Comparison of ENCODE assay signal across 8 cellular contexts in genomic region chr15:47196057-47196456, GRCh38.
DNase-seq lines count a peak whose midpoint lies in the region; ATAC-seq and TF ChIP-seq lines count a peak whose summit lies in the region.

No MANE protein-coding gene starts in this region.

- H3K27ac Mint-ChIP-seq in mesothelial cell of epicardium: no peak overlapping the region
- no peak overlapping the region for H3K27ac Mint-ChIP-seq in stimulated activated naive CD8-positive, alpha-beta T cell treated with anti-CD3 and anti-CD28 coated beads, Interleukin-15, amount 100 ng/mL, for 72 hours

- peak; percentile 87 for TF ChIP-seq CTCF in C4-2B (conservative IDR thresholded peaks at IDR 0.05)
- TF ChIP-seq CTCF in epithelial cell of esophagus (IDR thresholded peaks at IDR 0.05; ENCODE audit: insufficient read depth, low read depth, low read length, missing control alignments): peak; percentile 92
- peak; percentile 83 for TF ChIP-seq CTCF in mesothelial cell of epicardium (IDR thresholded peaks at IDR 0.05; ENCODE audit: unreplicated experiment)

- H3K4me3 ChIP-seq in epithelial cell of esophagus (ENCODE audit: low read length): no peak overlapping the region

- no peaks in the 10 kb centered on the region for H3K36me3 Mint-ChIP-seq in mesothelial cell of epicardium

- no peaks in the 10 kb centered on the region for H3K27me3 Mint-ChIP-seq in mesothelial cell of epicardium (ENCODE audit: low read depth)
- H3K27me3 Mint-ChIP-seq in stimulated activated naive CD8-positive, alpha-beta T cell treated with anti-CD3 and anti-CD28 coated beads, Interleukin-15, amount 100 ng/mL, for 72 hours: peaks cover 21% of the 10 kb centered on the region

- peaks cover 15% of the 10 kb centered on the region for H3K4me1 Mint-ChIP-seq in mesothelial cell of epicardium
- no peaks in the 10 kb centered on the region for H3K4me1 Mint-ChIP-seq in stimulated activated naive CD8-positive, alpha-beta T cell treated with anti-CD3 and anti-CD28 coated beads, Interleukin-15, amount 100 ng/mL, for 72 hours

- H3K4me3 Mint-ChIP-seq in mesothelial cell of epicardium: peak overlapping the region; percentile 37
- H3K4me3 Mint-ChIP-seq in stimulated activated naive CD8-positive, alpha-beta T cell treated with anti-CD3 and anti-CD28 coated beads, Interleukin-15, amount 100 ng/mL, for 72 hours: no peak overlapping the region

- no peak overlapping the region for H3K27ac ChIP-seq in C4-2B

- peak; percentile 74 for ATAC-seq in GM19043 (IDR thresholded peaks at IDR 0.05; ENCODE audit: low read depth, unreplicated experiment)
- peak; percentile 96 for ATAC-seq in HG03432 (IDR thresholded peaks at IDR 0.05; ENCODE audit: unreplicated experiment)
- peak; percentile 74 for ATAC-seq in stimulated activated naive CD8-positive, alpha-beta T cell treated with anti-CD3 and anti-CD28 coated beads, Interleukin-15, amount 100 ng/mL, for 72 hours

- DNase-seq in NCI-H2227 treated with DMSO at 0.1 percent for 48 hours (lab: John Stamatoyannopoulos, UW) (peak; percentile 77), epithelial cell of esophagus (ENCODE audit: low read depth) (peak; percentile 90), mesothelial cell of epicardium (ENCODE audit: low spot score in 2 of 2, unreplicated experiment in 2 of 2) (peak; percentile 60 to 81)
- DNase-seq in activated CD4-positive, alpha-beta T cell treated with anti-CD3 and anti-CD28 coated beads for 24 hours (ENCODE audit: low read depth in 2 of 2): peak; percentile 12 to 29
- DNase-seq in stimulated activated naive CD8-positive, alpha-beta T cell treated with anti-CD3 and anti-CD28 coated beads, Interleukin-15, amount 100 ng/mL, for 72 hours: peak; percentile 40 to 46

- no peaks in the 10 kb centered on the region for H3K9me3 Mint-ChIP-seq in mesothelial cell of epicardium
- no peaks in the 10 kb centered on the region for H3K9me3 Mint-ChIP-seq in stimulated activated naive CD8-positive, alpha-beta T cell treated with anti-CD3 and anti-CD28 coated beads, Interleukin-15, amount 100 ng/mL, for 72 hours

Comparison
In these comparisons a context has a peak if more than half of its experiments do, and no peak if none do; other contexts are left out.
1. DNase-seq: peak in every context shown above with its lines; median percentile 90 in epithelial cell of esophagus; 77 in NCI-H2227 treated with DMSO at 0.1 percent for 48 hours; 70 in mesothelial cell of epicardium; 43 in stimulated activated naive CD8-positive, alpha-beta T cell treated with anti-CD3 and anti-CD28 coated beads, Interleukin-15, amount 100 ng/mL, for 72 hours; 20 in activated CD4-positive, alpha-beta T cell treated with anti-CD3 and anti-CD28 coated beads for 24 hours.